In the genomic region with DNA sequence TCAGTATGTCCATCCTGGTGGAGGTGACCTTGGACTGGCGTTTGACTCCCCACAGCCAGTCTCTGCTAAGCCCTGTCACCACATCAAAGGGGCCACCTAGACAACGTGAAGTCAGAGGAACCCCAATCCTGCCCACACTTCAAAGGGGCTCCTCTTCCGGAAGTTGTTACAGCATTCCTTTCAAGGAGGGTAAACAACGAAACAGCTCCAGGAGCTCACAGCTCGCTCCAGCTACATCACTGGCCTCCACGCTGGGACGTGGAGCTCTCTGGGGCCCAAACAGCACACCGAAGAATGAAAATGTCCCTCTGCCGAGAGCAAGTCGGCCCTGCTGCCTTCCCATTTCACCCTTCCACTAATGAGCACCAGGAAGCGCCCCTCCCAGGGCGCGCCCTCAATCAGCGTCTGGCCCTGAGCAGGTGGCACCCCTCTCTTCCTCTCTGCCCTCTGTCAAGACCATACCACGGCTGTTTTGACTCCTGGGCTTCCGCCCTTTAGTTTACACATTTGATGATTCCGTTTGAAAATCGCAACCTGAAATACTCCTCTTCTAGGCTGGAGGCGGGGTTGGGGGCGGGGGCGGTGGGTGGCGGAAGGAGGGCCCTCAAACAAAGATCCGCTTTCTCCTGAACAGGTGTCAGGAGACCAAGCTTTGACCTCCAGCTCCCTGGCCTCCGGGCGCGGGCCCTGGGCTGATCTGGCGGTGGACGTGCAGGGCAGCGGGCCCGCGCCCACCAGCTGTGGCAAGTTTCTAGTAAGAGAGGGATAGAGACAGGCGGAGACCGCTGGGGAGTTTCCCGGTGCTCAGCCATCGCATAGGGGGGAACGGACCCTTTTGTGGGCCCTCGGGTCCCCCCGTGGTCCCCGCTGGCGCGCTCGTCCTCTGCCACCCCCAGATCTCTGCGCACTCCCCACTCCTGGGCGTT, we compare ENCODE assay signal across 8 cellular contexts. TPM values are rescaled to one million over a fixed set of nuclear protein-coding genes. Genes with fewer than 3 reads are reported as not detected.
A peak's percentile ranks its signal among the peaks of the same experiment; 100 is the strongest.
DNase-seq lines count a peak whose midpoint lies in the region; ATAC-seq and TF ChIP-seq lines count a peak whose summit lies in the region.

No MANE protein-coding gene starts in this region.

- H3K36me3 ChIP-seq in OCI-LY1 (ENCODE audit: insufficient read depth, low read length), result no peaks in the 10 kb centered on the region

- peak overlapping the region; percentile 64; the same call in 1 of the 2 replicates for H3K9ac ChIP-seq in OCI-LY1 (ENCODE audit: low read length)

- H3K9me2 ChIP-seq in OCI-LY1 (ENCODE audit: low read depth, low read length), result no peaks in the 10 kb centered on the region

- H3F3A ChIP-seq in OCI-LY1 (ENCODE audit: insufficient read depth, low read length), result no peaks in the 10 kb centered on the region

- no peaks in the 10 kb centered on the region for H3K79me2 ChIP-seq in OCI-LY1 (ENCODE audit: insufficient read depth, low read length)

- peak overlapping the region; percentile 72 for H3K4me3 ChIP-seq in OCI-LY1 (ENCODE audit: low read depth, low read length, poor library complexity, severe bottlenecking)

- ATAC-seq in GM18505 (IDR thresholded peaks at IDR 0.05; ENCODE audit: unreplicated experiment), result peak; percentile 35

- H3K27ac ChIP-seq in OCI-LY1 (ENCODE audit: low read depth, low read length, poor library complexity, severe bottlenecking), result peak overlapping the region; percentile 73

- H3K27me3 Mint-ChIP-seq in activated naive CD8-positive, alpha-beta T cell, result no peaks in the 10 kb centered on the region
- peaks cover 6 to 19% (median 7%) of the 10 kb centered on the region in 3 donors for H3K27me3 Mint-ChIP-seq in immature natural killer cell (ENCODE audit: low read depth in 3 of 3)

- no peaks in the 10 kb centered on the region for H4K20me1 ChIP-seq in OCI-LY1 (ENCODE audit: insufficient read depth, low read length)

- peaks cover 33% of the 10 kb centered on the region for H3K4me1 ChIP-seq in OCI-LY1 (ENCODE audit: insufficient read depth, low read length, severe bottlenecking)

- no peaks in the 10 kb centered on the region for H3K36me3 Mint-ChIP-seq in activated naive CD8-positive, alpha-beta T cell
- H3K36me3 Mint-ChIP-seq in immature natural killer cell, result no peaks in the 10 kb centered on the region

- peak overlapping the region; percentile 98 for H3K27ac Mint-ChIP-seq in activated naive CD8-positive, alpha-beta T cell
- H3K27ac Mint-ChIP-seq in immature natural killer cell, result peak overlapping the region; percentile 94 to 98 (median 98)

- TF ChIP-seq POLR2A in GM18505 (IDR thresholded peaks at IDR 0.05; ENCODE audit: borderline replicate concordance, extremely low read depth, insufficient read depth, insufficient read length), result no peak

- peak overlapping the region; percentile 87 for H3K4me3 Mint-ChIP-seq in activated naive CD8-positive, alpha-beta T cell
- H3K4me3 Mint-ChIP-seq in immature natural killer cell, result peak overlapping the region; percentile 81 to 93 (median 86)

- DNase-seq in immature natural killer cell (peak; percentile 61 to 70 (median 63)), medulla oblongata (ENCODE audit: extremely low spot score) (no peak), KG1 (lab: John Stamatoyannopoulos, UW) (no peak), D341Med (ENCODE audit: low spot score) (no peak)
- DNase-seq in stimulated activated CD4-positive, alpha-beta T cell treated with anti-CD3 and anti-CD28 coated beads, Interleukin-2, amount 100 ng/mL, for 48 hours, result peak; percentile 49 to 53

- no peaks in the 10 kb centered on the region for H3K9me3 Mint-ChIP-seq in activated naive CD8-positive, alpha-beta T cell (ENCODE audit: low read depth)
- no peaks in the 10 kb centered on the region for H3K9me3 Mint-ChIP-seq in immature natural killer cell

- no peaks in the 10 kb centered on the region for H3K9me3 ChIP-seq in OCI-LY1 (ENCODE audit: low read length)

- peak overlapping the region; percentile 74 for H3K4me2 ChIP-seq in OCI-LY1 (ENCODE audit: low read length)

- no peak for TF ChIP-seq CTCF in OCI-LY1 (IDR thresholded peaks at IDR 0.05; ENCODE audit: low read length)

- no peaks in the 10 kb centered on the region for H3K27me3 ChIP-seq in OCI-LY1 (ENCODE audit: insufficient read depth, low read length)

- peak overlapping the region; percentile 84 for H2AFZ ChIP-seq in OCI-LY1 (ENCODE audit: low read length)

- H3K4me1 Mint-ChIP-seq in activated naive CD8-positive, alpha-beta T cell (ENCODE audit: low read depth), result peaks cover 45% of the 10 kb centered on the region
- peaks cover 29 to 40% of the 10 kb centered on the region in 2 donors for H3K4me1 Mint-ChIP-seq in immature natural killer cell

RNA-seq across cellular contexts. Expression of gene KDM7A, which starts 53.1 kb away (rescaled TPM):
- 1 to 10 TPM; 3.0 to 4.7 (median 4.5) TPM for polyA plus RNA-seq in immature natural killer cell

Comparison
In these comparisons a context has a peak if more than half of its experiments do, and no peak if none do; other contexts are left out.
1. DNase-seq: peak in immature natural killer cell (3 of 3) and stimulated activated CD4-positive, alpha-beta T cell treated with anti-CD3 and anti-CD28 coated beads, Interleukin-2, amount 100 ng/mL, for 48 hours (2 of 2); none in medulla oblongata (single experiment), KG1 (single experiment) and D341Med (single experiment).